Comparison of ENCODE assay signal across 24 cellular contexts in the genomic region with DNA sequence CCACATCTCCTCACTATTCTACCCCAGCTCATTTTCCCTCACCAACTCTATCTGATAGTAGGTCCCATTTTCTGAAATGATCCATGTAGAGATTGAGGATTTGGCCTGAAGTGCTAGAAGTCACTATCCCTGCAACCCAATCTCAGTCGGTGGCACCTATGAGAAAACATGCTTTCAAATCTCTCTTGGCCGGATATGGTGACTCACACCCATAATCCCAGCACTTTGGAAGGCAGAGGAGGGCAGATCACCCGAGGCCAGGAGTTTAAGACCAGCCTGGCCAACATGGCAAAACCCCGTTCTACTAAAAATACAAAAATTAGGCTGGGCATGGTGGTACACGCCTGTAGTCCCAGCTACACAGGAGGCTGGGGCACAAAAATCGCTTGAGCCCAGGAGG. TPM values are rescaled to one million over a fixed set of nuclear protein-coding genes. Genes with fewer than 3 reads are reported as not detected.
DNase-seq lines count a peak whose midpoint lies in the region; TF ChIP-seq lines count a peak whose summit lies in the region.
"Had no signal": no experiment of that assay in that cellular context is flagged by ENCODE, and none has a peak within 500 bp of the region (broad histone marks: within the 10 kb centered on the region; RNA-seq: fewer than 3 reads in every experiment).

No MANE protein-coding gene starts in this region.

- peak; percentile 71 for DNase-seq in EL
- peak; percentile 42 for DNase-seq in HS-27A (ENCODE audit: low read depth)
- peak in 1 of 2 experiments; percentile 37 for DNase-seq in SJSA1 (ENCODE audit: low read depth in 1 of 2, low spot score in 2 of 2)
- peak; percentile 62 for DNase-seq in fibroblast of villous mesenchyme (ENCODE audit: low read depth)
- no peak for DNase-seq in activated T-cell treated with anti-CD3 and anti-CD28 coated beads for 4 hours
- DNase-seq in NCI-H524 (lab: John Stamatoyannopoulos, UW): no peak
- DNase-seq in WERI-Rb-1: no peak
- no peak for DNase-seq in iPS-NIHi11 (ENCODE audit: low spot score)
- DNase-seq: activated CD4-positive, CD25-positive, alpha-beta regulatory T cell treated with anti-CD3 and anti-CD28 coated beads, Interleukin-2, amount 50 U/mL, for 72 hours; CD4-positive, CD25-positive, alpha-beta regulatory T cell; colonic mucosa; heart left ventricle; left lung; NCI-H146; NCI-H2171; NCI-H69; nephron progenitor cell; stimulated activated CD4-positive, alpha-beta T cell treated with anti-CD3 and anti-CD28 coated beads, Interleukin-1b, Interleukin-23, amount 100 ng/mL, for 48 hours; stimulated activated naive CD4-positive, alpha-beta T cell; T-helper 9 cell had no signal

- no peaks in the 10 kb centered on the region for H3K36me3 ChIP-seq in SJSA1
- H3K36me3 ChIP-seq in WERI-Rb-1: no peaks in the 10 kb centered on the region
- H3K36me3 ChIP-seq: colonic mucosa, heart left ventricle, left lung had no signal

- no peaks in the 10 kb centered on the region for H3K27me3 ChIP-seq in SJSA1 (replicated peaks)
- H3K27me3 ChIP-seq in WERI-Rb-1 (ENCODE audit: insufficient read depth, low read depth, severe bottlenecking): no peaks in the 10 kb centered on the region
- H3K27me3 ChIP-seq: colonic mucosa, left lung had no signal

- peak overlapping the region; percentile 44 for H3K27ac ChIP-seq in SJSA1
- no peak overlapping the region for H3K27ac ChIP-seq in WERI-Rb-1
- H3K27ac ChIP-seq: colonic mucosa, heart left ventricle, left lung had no signal

- H3K4me1 ChIP-seq in SJSA1 (replicated peaks): peaks cover 7% of the 10 kb centered on the region
- H3K4me1 ChIP-seq: colonic mucosa, left lung had no signal

- TF ChIP-seq CTCF in fibroblast of villous mesenchyme (IDR thresholded peaks at IDR 0.05; ENCODE audit: insufficient read depth, low read depth, low read length) (no peak), WERI-Rb-1 (IDR thresholded peaks at IDR 0.05; ENCODE audit: low read depth, low read length) (no peak)

- H3K9me3 ChIP-seq in SJSA1 (replicated peaks): no peaks in the 10 kb centered on the region; the same call in 1 of the 2 replicates
- H3K9me3 ChIP-seq in WERI-Rb-1 (ENCODE audit: severe bottlenecking): no peaks in the 10 kb centered on the region
- H3K9me3 ChIP-seq: colonic mucosa, left lung had no signal

- H3K4me3 ChIP-seq in SJSA1 (no peak overlapping the region), fibroblast of villous mesenchyme (ENCODE audit: low read depth, low read length) (no peak overlapping the region), WERI-Rb-1 (ENCODE audit: low read depth, low read length) (no peak overlapping the region)
- H3K4me3 ChIP-seq: colonic mucosa, heart left ventricle, left lung had no signal

RNA-seq across cellular contexts. Expression of a gene that starts 19.1 kb away (rescaled TPM):
- total RNA-seq in SJSA1 (2014; rRNA removed; shearing (Covaris generic)): 2.5 and 4.3 TPM in 2 replicates
- 5.2 and 10.8 TPM in 2 replicates for total RNA-seq in fibroblast of villous mesenchyme
- total RNA-seq: activated CD8-positive, alpha-beta memory T cell treated with anti-CD3 and anti-CD28 coated beads for 36 hours; activated naive CD4-positive, alpha-beta T cell treated with anti-CD3 and anti-CD28 coated beads, Interleukin-2, amount 50 U/mL, for 72 hours; CD4-positive, CD25-positive, alpha-beta regulatory T cell; mononuclear cell; OCI-LY7 had no signal

RNA-seq across cellular contexts. Expression of a gene that starts 20.9 kb away (rescaled TPM):
- total RNA-seq in SJSA1 (2014; rRNA removed; shearing (Covaris generic)): 4.8 and 9.9 TPM in 2 replicates
- 14.5 and 20.3 TPM in 2 replicates for total RNA-seq in fibroblast of villous mesenchyme

Comparison
In these comparisons a context has a peak if more than half of its experiments do, and no peak if none do; other contexts are left out.
1. DNase-seq: peak in EL (single experiment), HS-27A (single experiment) and fibroblast of villous mesenchyme (single experiment); none in activated T-cell treated with anti-CD3 and anti-CD28 coated beads for 4 hours (single experiment), NCI-H524 (0 of 2), WERI-Rb-1 (single experiment) and iPS-NIHi11 (single experiment).